Comparison of ENCODE assay signal across 19 cellular contexts in the genomic region with DNA sequence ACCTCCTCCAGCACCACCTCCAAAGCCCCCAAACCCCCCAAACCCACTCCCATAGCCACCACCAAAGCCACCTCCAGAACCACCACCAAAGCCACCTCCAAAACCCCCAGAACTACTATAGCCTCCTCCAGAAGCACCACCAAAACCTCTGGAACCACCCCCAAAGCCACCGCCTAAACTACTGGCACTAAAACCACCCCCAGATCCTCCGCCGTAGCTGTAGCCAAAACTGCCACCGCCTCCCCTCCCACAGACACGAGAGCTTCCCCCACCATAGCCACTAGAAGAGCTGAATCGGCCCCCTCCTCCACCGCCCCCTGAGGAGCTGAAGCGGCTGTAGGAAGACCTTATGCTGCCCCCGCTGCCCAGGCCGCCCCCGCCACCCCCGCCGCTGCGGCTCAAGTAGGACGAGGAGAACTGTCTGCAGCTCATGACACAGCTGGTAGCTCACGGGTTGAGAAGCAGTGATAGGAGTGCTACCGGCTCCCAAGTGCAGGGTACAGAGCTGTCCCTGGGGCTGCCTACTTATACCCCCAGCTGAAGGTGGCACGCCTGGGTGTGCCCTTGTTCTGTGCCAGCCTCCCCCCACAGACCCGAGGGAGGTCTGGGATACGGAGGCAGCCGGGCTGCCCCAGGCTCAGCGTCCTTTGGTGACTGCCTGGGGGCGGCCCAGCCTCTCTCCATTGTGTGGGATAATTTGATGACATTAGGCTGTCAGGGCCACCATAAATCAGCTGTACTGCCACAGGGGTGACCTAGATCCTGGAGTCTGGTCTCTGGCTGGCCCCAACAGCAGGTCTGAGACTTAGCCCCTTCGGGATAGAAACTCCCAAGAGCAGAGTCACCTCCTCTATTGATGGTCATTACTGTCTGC. TPM values are rescaled to one million over a fixed set of nuclear protein-coding genes. Genes with fewer than 3 reads are reported as not detected.
DNase-seq lines count a peak whose midpoint lies in the region; ATAC-seq and TF ChIP-seq lines count a peak whose summit lies in the region.
"Had no signal": no experiment of that assay in that cellular context is flagged by ENCODE, and none has a peak within 500 bp of the region (broad histone marks: within the 10 kb centered on the region; RNA-seq: fewer than 3 reads in every experiment).

A gene with protein sequence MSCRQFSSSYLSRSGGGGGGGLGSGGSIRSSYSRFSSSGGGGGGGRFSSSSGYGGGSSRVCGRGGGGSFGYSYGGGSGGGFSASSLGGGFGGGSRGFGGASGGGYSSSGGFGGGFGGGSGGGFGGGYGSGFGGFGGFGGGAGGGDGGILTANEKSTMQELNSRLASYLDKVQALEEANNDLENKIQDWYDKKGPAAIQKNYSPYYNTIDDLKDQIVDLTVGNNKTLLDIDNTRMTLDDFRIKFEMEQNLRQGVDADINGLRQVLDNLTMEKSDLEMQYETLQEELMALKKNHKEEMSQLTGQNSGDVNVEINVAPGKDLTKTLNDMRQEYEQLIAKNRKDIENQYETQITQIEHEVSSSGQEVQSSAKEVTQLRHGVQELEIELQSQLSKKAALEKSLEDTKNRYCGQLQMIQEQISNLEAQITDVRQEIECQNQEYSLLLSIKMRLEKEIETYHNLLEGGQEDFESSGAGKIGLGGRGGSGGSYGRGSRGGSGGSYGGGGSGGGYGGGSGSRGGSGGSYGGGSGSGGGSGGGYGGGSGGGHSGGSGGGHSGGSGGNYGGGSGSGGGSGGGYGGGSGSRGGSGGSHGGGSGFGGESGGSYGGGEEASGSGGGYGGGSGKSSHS (minus strand): TSS at position 499 of the 874 bp plus-strand sequence. CDS start 67 bp downstream, at position 432.

- H3K27ac Mint-ChIP-seq in activated naive CD8-positive, alpha-beta T cell treated with anti-CD3 and anti-CD28 coated beads, Interleukin-2, amount 50 U/mL, for 24 hours, result no peak within 1 kb of the TSS
- H3K27ac Mint-ChIP-seq: CD4-positive, alpha-beta T cell had no signal

- no peak within 1 kb of the TSS for H3K9ac ChIP-seq in neuronal stem cell (ENCODE audit: low read depth, low read length, poor library complexity)

- H3K4me2 ChIP-seq in neuronal stem cell (ENCODE audit: insufficient read depth, low read length, poor library complexity, severe bottlenecking), result no peak within 1 kb of the TSS

- ATAC-seq in activated naive CD8-positive, alpha-beta T cell treated with anti-CD3 and anti-CD28 coated beads, Interleukin-2, amount 50 U/mL, for 24 hours, result no peak
- ATAC-seq in GM19324 (IDR thresholded peaks at IDR 0.05; ENCODE audit: low FRiP score, unreplicated experiment), result no peak
- ATAC-seq: Right ventricle myocardium inferior had no signal

- no peaks in the 10 kb centered on the region for H3K27me3 ChIP-seq in WERI-Rb-1 (ENCODE audit: insufficient read depth, low read depth, severe bottlenecking)
- H3K27me3 ChIP-seq in neuronal stem cell (ENCODE audit: control insufficient read depth in 3 of 3, insufficient read depth in 3 of 3, low read depth in 1 of 3, low read length in 3 of 3), result peaks cover 0 to 9% (median 0%) of the 10 kb centered on the region in 3 experiments

- H3K36me3 ChIP-seq in WERI-Rb-1 (no peaks in the 10 kb centered on the region), neuronal stem cell (replicated peaks in 1 of 2; ENCODE audit: control insufficient read depth in 2 of 2, insufficient read depth in 2 of 2, low read length in 2 of 2) (no peaks in the 10 kb centered on the region)

- H3K27ac ChIP-seq in WERI-Rb-1, result peak within 1 kb of the TSS; percentile 61
- H3K27ac ChIP-seq in neuronal stem cell (replicated peaks; ENCODE audit: low read length), result no peak within 1 kb of the TSS

- H3K23ac ChIP-seq in neuronal stem cell (ENCODE audit: low read depth, low read length, poor library complexity), result peak within 1 kb of the TSS; percentile 4

- no peak within 1 kb of the TSS for H2BK12ac ChIP-seq in neuronal stem cell (ENCODE audit: low read length)

- no peak within 1 kb of the TSS for H2BK120ac ChIP-seq in neuronal stem cell (ENCODE audit: low read depth, low read length)

- no peaks in the 10 kb centered on the region for H3K79me1 ChIP-seq in neuronal stem cell (ENCODE audit: low read depth, low read length)

- H3K4ac ChIP-seq in neuronal stem cell (ENCODE audit: low read length), result no peak within 1 kb of the TSS

- H2AFZ ChIP-seq in neuronal stem cell (ENCODE audit: low read length), result no peak within 1 kb of the TSS

- H3K4me3 Mint-ChIP-seq in activated naive CD8-positive, alpha-beta T cell treated with anti-CD3 and anti-CD28 coated beads, Interleukin-2, amount 50 U/mL, for 24 hours, result no peak within 1 kb of the TSS
- H3K4me3 Mint-ChIP-seq: CD4-positive, alpha-beta T cell had no signal

- in situ Hi-C loops in GM13976 (cut with MboI; ENCODE audit: low sequenced_read_pairs, unreplicated experiment), result no loop called here

- peak within 1 kb of the TSS; percentile 8 for H3K18ac ChIP-seq in neuronal stem cell (ENCODE audit: low read length)

- H3K4me1 ChIP-seq in neuronal stem cell (ENCODE audit: control insufficient read depth in 2 of 2, insufficient read depth in 1 of 2, low read depth in 1 of 2, low read length in 2 of 2), result no peaks in the 10 kb centered on the region
- H3K4me1 ChIP-seq: Caco-2 had no signal

- no peak within 1 kb of the TSS for H4K8ac ChIP-seq in neuronal stem cell (ENCODE audit: low read depth, low read length)

- H2BK5ac ChIP-seq in neuronal stem cell (ENCODE audit: low read length), result no peak within 1 kb of the TSS

- H3K14ac ChIP-seq in neuronal stem cell (ENCODE audit: low read length), result no peak within 1 kb of the TSS

- no peaks in the 10 kb centered on the region for H3K36me3 Mint-ChIP-seq in activated naive CD8-positive, alpha-beta T cell treated with anti-CD3 and anti-CD28 coated beads, Interleukin-2, amount 50 U/mL, for 24 hours (ENCODE audit: low read depth)

- H2BK15ac ChIP-seq in neuronal stem cell (ENCODE audit: low read length), result no peak within 1 kb of the TSS

- peak within 1 kb of the TSS; percentile 30 for H3K4me3 ChIP-seq in WERI-Rb-1 (ENCODE audit: low read depth, low read length)
- H3K4me3 ChIP-seq in neuronal stem cell (ENCODE audit: low read length in 2 of 2), result no peak within 1 kb of the TSS

- peaks cover 23% of the 10 kb centered on the region for H3K27me3 Mint-ChIP-seq in activated naive CD8-positive, alpha-beta T cell treated with anti-CD3 and anti-CD28 coated beads, Interleukin-2, amount 50 U/mL, for 24 hours

- H3K9me3 ChIP-seq in WERI-Rb-1 (ENCODE audit: severe bottlenecking), result no peaks in the 10 kb centered on the region
- no peaks in the 10 kb centered on the region for H3K9me3 ChIP-seq in neuronal stem cell (replicated peaks in 1 of 2; ENCODE audit: control insufficient read depth in 2 of 2, insufficient read depth in 1 of 2, low read depth in 1 of 2, low read length in 2 of 2)
- H3K9me3 ChIP-seq: Caco-2 had no signal

- no CpG with 5 or more reads among the region's 24 CpGs for WGBS in neuronal stem cell (ENCODE audit: extremely low coverage in 2 of 2, insufficient read length in 2 of 2, insufficient replicate concordance in 1 of 2), 2 donors

- H3K4me1 Mint-ChIP-seq in activated naive CD8-positive, alpha-beta T cell treated with anti-CD3 and anti-CD28 coated beads, Interleukin-2, amount 50 U/mL, for 24 hours, result peaks cover 7% of the 10 kb centered on the region

- no peak within 1 kb of the TSS for H2AK5ac ChIP-seq in neuronal stem cell (ENCODE audit: low read depth, low read length)

- H4K91ac ChIP-seq in neuronal stem cell (ENCODE audit: low read depth, low read length, poor library complexity), result no peak within 1 kb of the TSS

- no peak for TF ChIP-seq CTCF in WERI-Rb-1 (IDR thresholded peaks at IDR 0.05; ENCODE audit: low read depth, low read length)
- TF ChIP-seq CTCF in GM13976 (IDR thresholded peaks at IDR 0.05; ENCODE audit: borderline replicate concordance, control extremely low read depth, extremely low read depth, insufficient read depth, missing control alignments), result no peak

- peaks cover 7% of the 10 kb centered on the region for H3K9me3 Mint-ChIP-seq in activated naive CD8-positive, alpha-beta T cell treated with anti-CD3 and anti-CD28 coated beads, Interleukin-2, amount 50 U/mL, for 24 hours

- DNase-seq in ELF-1 (ENCODE audit: low read depth, low spot score) (peak; percentile 85), NCI-H1436 treated with DMSO at 0.1 percent for 48 hours (lab: John Stamatoyannopoulos, UW) (peak; percentile 47), WERI-Rb-1 (peak; percentile 90), neuronal stem cell (ENCODE audit: low spot score) (no peak), NOMO-1 (lab: John Stamatoyannopoulos, UW; ENCODE audit: unreplicated experiment in 2 of 2) (no peak), GM13976 (ENCODE audit: low spot score) (no peak)
- no peak for DNase-seq in activated naive CD8-positive, alpha-beta T cell treated with anti-CD3 and anti-CD28 coated beads, Interleukin-2, amount 50 U/mL, for 24 hours
- DNase-seq: Caco-2; CD4-positive, alpha-beta T cell; GDM1; KG1; MV-4-11; NCI-H2107; NCI-H446 treated with DMSO at 0.1 percent for 48 hours; SW 1271 had no signal

RNA-seq across cellular contexts. Expression of the gene that starts here (rescaled TPM):
- polyA plus RNA-seq in neuronal stem cell (2013, experiment 1 of 2), result not detected
- not detected for polyA plus RNA-seq in neuronal stem cell (2013, experiment 2 of 2)
- polyA plus RNA-seq: BJ, H1 had no signal

Comparison
In these comparisons a context has a peak if more than half of its experiments do, and no peak if none do; other contexts are left out.
1. DNase-seq: peak in ELF-1 (single experiment), NCI-H1436 treated with DMSO at 0.1 percent for 48 hours (single experiment) and WERI-Rb-1 (single experiment); none in neuronal stem cell (single experiment), activated naive CD8-positive, alpha-beta T cell treated with anti-CD3 and anti-CD28 coated beads, Interleukin-2, amount 50 U/mL, for 24 hours (single experiment), NOMO-1 (0 of 2) and GM13976 (single experiment).